8 cellular contexts compared by ENCODE assay signal in the genomic region with DNA sequence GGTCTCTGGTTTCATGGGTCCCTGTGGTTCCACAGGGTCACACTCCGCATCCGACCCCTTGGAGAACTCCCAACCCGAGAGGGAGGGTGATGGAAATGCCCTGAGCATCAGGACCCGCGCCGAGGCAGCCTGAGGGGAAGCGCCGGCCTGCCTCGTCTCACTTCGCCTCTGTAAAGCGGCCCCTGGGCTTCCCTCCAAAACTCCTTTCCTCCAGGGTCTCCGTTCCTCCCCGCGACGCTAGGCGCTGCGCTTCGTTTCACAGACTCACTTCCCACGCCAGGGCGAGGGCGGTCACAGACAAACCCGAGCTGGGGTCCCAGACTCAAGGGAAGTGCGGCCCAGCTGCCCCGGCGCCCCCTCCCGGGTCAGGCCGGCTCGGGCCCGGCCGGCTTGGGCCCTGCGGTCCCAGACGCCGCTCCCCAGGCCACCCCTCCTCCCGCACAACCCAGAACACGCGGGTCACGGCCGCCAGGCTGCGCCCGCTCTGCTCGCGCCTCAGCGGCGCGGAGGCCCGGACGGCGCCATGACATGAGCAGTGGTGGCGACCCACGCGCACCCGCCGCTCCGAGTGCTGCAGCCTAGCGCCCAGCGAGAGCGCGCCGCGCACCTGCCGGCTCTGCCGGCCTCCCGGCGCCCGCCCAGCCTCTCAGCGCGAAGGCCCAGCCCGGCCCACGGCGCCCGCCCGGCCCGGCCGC. TPM values are rescaled to one million over a fixed set of nuclear protein-coding genes. Genes with fewer than 3 reads are reported as not detected.
A peak's percentile ranks its signal among the peaks of the same experiment; 100 is the strongest.
DNase-seq lines count a peak whose midpoint lies in the region; ATAC-seq and TF ChIP-seq lines count a peak whose summit lies in the region.

No MANE protein-coding gene starts in this region.

- POLR2A ChIA-PET in activated CD4-positive, alpha-beta T cell treated with anti-CD3 and anti-CD28 coated beads for 36 hours (lab: Charles Lee): interaction anchor here (0.6 to 1.4 kb wide), 6 partner anchors 9 to 860 kb away, joined by 3 to 5 read pairs (median 4); partner anchors contain the start of gene HDAC11

- ATAC-seq in GM21619 (IDR thresholded peaks at IDR 0.05; ENCODE audit: unreplicated experiment) (peak; percentile 37), memory B cell (ENCODE audit: low read depth) (peak; percentile 60)
- ATAC-seq in activated CD4-positive, alpha-beta T cell treated with anti-CD3 and anti-CD28 coated beads for 36 hours: peak; percentile 30

- in situ Hi-C loops in KBM-7 (cut with MboI; ENCODE audit: low pct_unique_long_range_greater_than_20kb, low sequenced_read_pairs): no loop called here

- intact Hi-C loops in activated CD4-positive, alpha-beta T cell treated with anti-CD3 and anti-CD28 coated beads for 36 hours (cut with DNase I, micrococcal nuclease): loop anchor here (1.0 to 10.0 kb wide), 9 partner anchors 9 to 985 kb away; partner anchors contain the start of genes CHCHD4 (in 1 of the 2), HDAC11 (in 1 of the 2), LSM3 (in 1 of the 2) and RAF1 (in 1 of the 2)

- H3K4me3 Mint-ChIP-seq in activated CD4-positive, alpha-beta T cell treated with anti-CD3 and anti-CD28 coated beads for 36 hours: peak overlapping the region; percentile 77
- peak overlapping the region; percentile 92 for H3K4me3 Mint-ChIP-seq in memory B cell

- H3K27me3 Mint-ChIP-seq in activated CD4-positive, alpha-beta T cell treated with anti-CD3 and anti-CD28 coated beads for 36 hours: no peaks in the 10 kb centered on the region
- H3K27me3 Mint-ChIP-seq in memory B cell: no peaks in the 10 kb centered on the region

- peak; percentile 27 for DNase-seq in Daoy (ENCODE audit: low read depth)
- DNase-seq in KBM-7: peak; percentile 54
- DNase-seq in activated CD4-positive, alpha-beta T cell treated with anti-CD3 and anti-CD28 coated beads for 36 hours: peak; percentile 79
- no peak for DNase-seq in coronary artery (ENCODE audit: low spot score)
- DNase-seq in memory B cell (ENCODE audit: low spot score in 2 of 2): peak; percentile 60 to 66
- DNase-seq in stimulated activated CD8-positive, alpha-beta memory T cell treated with anti-CD3 and anti-CD28 coated beads, Interleukin-12 subunit alpha, Interleukin-12 subunit beta, amount 100 ng/mL, for 4 hours (ENCODE audit: low read depth): peak; percentile 51
- DNase-seq in inferior parietal cortex (ENCODE audit: extremely low spot score): no peak

- no peaks in the 10 kb centered on the region for H3K9me3 Mint-ChIP-seq in activated CD4-positive, alpha-beta T cell treated with anti-CD3 and anti-CD28 coated beads for 36 hours (ENCODE audit: low read depth)
- H3K9me3 Mint-ChIP-seq in memory B cell: no peaks in the 10 kb centered on the region

- peaks cover 29% of the 10 kb centered on the region for H3K36me3 Mint-ChIP-seq in activated CD4-positive, alpha-beta T cell treated with anti-CD3 and anti-CD28 coated beads for 36 hours (ENCODE audit: low read depth)
- H3K36me3 Mint-ChIP-seq in memory B cell: peaks cover 3% of the 10 kb centered on the region

- H3K27ac Mint-ChIP-seq in activated CD4-positive, alpha-beta T cell treated with anti-CD3 and anti-CD28 coated beads for 36 hours: peak overlapping the region; percentile 95
- peak overlapping the region; percentile 99 for H3K27ac Mint-ChIP-seq in memory B cell

- TF ChIP-seq CTCF in coronary artery (IDR thresholded peaks at IDR 0.05): no peak

- peak overlapping the region; percentile 23 to 32 for H3K27ac ChIP-seq in coronary artery

- CTCF ChIA-PET in activated CD4-positive, alpha-beta T cell treated with anti-CD3 and anti-CD28 coated beads for 36 hours (lab: Charles Lee): interaction anchor here (0.6 to 2.5 kb wide), 3 partner anchors 11 to 33 kb away, joined by 3 to 14 read pairs (median 4); no protein-coding TSS in a partner anchor

- peak overlapping the region; percentile 75 for H3K4me3 ChIP-seq in coronary artery

- peaks cover 58% of the 10 kb centered on the region for H3K4me1 Mint-ChIP-seq in activated CD4-positive, alpha-beta T cell treated with anti-CD3 and anti-CD28 coated beads for 36 hours
- peaks cover 35% of the 10 kb centered on the region for H3K4me1 Mint-ChIP-seq in memory B cell

RNA-seq across cellular contexts. Expression of gene NUP210, which starts 0.6 kb away (rescaled TPM):
- total RNA-seq in Daoy (2014; rRNA removed; shearing (Covaris generic)): 8.9 and 9.2 TPM in 2 replicates
- 100 to 1,000 TPM; 117 to 123 TPM for total RNA-seq in activated CD4-positive, alpha-beta T cell treated with anti-CD3 and anti-CD28 coated beads for 36 hours

Comparison
In these comparisons a context has a peak if more than half of its experiments do, and no peak if none do; other contexts are left out.
1. DNase-seq: peak in Daoy (single experiment), KBM-7 (single experiment), activated CD4-positive, alpha-beta T cell treated with anti-CD3 and anti-CD28 coated beads for 36 hours (single experiment), memory B cell (2 of 2) and stimulated activated CD8-positive, alpha-beta memory T cell treated with anti-CD3 and anti-CD28 coated beads, Interleukin-12 subunit alpha, Interleukin-12 subunit beta, amount 100 ng/mL, for 4 hours (single experiment); none in coronary artery (single experiment) and inferior parietal cortex (single experiment).
2. RNA of gene NUP210, which starts 0.6 kb away (total RNA-seq): 117 to 123 TPM in activated CD4-positive, alpha-beta T cell treated with anti-CD3 and anti-CD28 coated beads for 36 hours; 8.9 to 9.2 TPM in Daoy; every median in the first group is over 10 times any median in the second.
3. Peak in every context shown above with its lines, with median percentiles within 50 percentile points of each other: ATAC-seq.